Comparison of ENCODE assay signal across 8 cellular contexts in genomic region chr3:51538459-51539290, GRCh38. TPM values are rescaled to one million over a fixed set of nuclear protein-coding genes. Genes with fewer than 3 reads are reported as not detected.
DNase-seq lines count a peak whose midpoint lies in the region; ATAC-seq and TF ChIP-seq lines count a peak whose summit lies in the region.

TSS of gene RAD54L2 (plus strand) at chr3:51538719. CDS start at chr3:51590421, 51,702 bp downstream.

- peaks cover 8% of the 10 kb centered on the region for H3K36me3 Mint-ChIP-seq in activated CD4-positive, alpha-beta T cell treated with anti-CD3 and anti-CD28 coated beads, Interleukin-2, amount 10 ng/mL, durations not matched to agents 24 days and 14 days (ENCODE audit: low read depth)

- peak within 1 kb of the TSS; percentile 82 for H3K4me3 Mint-ChIP-seq in activated CD4-positive, alpha-beta T cell treated with anti-CD3 and anti-CD28 coated beads, Interleukin-2, amount 10 ng/mL, durations not matched to agents 24 days and 14 days

- DNase-seq in AG08395 (ENCODE audit: low spot score) (peak; percentile 92), NCI-H460 (ENCODE audit: extremely low read depth, low read depth) (peak; percentile 71), coronary artery (ENCODE audit: low spot score) (peak; percentile 86), left kidney (ENCODE audit: low read depth, low spot score) (peak; percentile 93)
- peak; percentile 94 for DNase-seq in activated CD4-positive, alpha-beta T cell treated with anti-CD3 and anti-CD28 coated beads, Interleukin-2, amount 10 ng/mL, durations not matched to agents 24 days and 14 days
- peak; percentile 79 for DNase-seq in stimulated activated CD4-positive, alpha-beta T cell treated with anti-CD3 and anti-CD28 coated beads, Interleukin-1b, Interleukin-23, amount 100 ng/mL, for 48 hours

- no peaks in the 10 kb centered on the region for H3K27me3 Mint-ChIP-seq in activated CD4-positive, alpha-beta T cell treated with anti-CD3 and anti-CD28 coated beads, Interleukin-2, amount 10 ng/mL, durations not matched to agents 24 days and 14 days

- H3K27ac ChIP-seq in coronary artery = peak within 1 kb of the TSS; percentile 81 to 87

- peak; percentile 73 for ATAC-seq in HG03095 (IDR thresholded peaks at IDR 0.05; ENCODE audit: unreplicated experiment)

- peak within 1 kb of the TSS; percentile 88 for H3K4me3 ChIP-seq in coronary artery

- H3K4me1 Mint-ChIP-seq in activated CD4-positive, alpha-beta T cell treated with anti-CD3 and anti-CD28 coated beads, Interleukin-2, amount 10 ng/mL, durations not matched to agents 24 days and 14 days = peaks cover 25% of the 10 kb centered on the region

- H3K9me3 Mint-ChIP-seq in activated CD4-positive, alpha-beta T cell treated with anti-CD3 and anti-CD28 coated beads, Interleukin-2, amount 10 ng/mL, durations not matched to agents 24 days and 14 days = no peaks in the 10 kb centered on the region

- peak within 1 kb of the TSS; percentile 93 for H3K27ac Mint-ChIP-seq in activated CD4-positive, alpha-beta T cell treated with anti-CD3 and anti-CD28 coated beads, Interleukin-2, amount 10 ng/mL, durations not matched to agents 24 days and 14 days

- intact Hi-C loops in activated CD4-positive, alpha-beta T cell treated with anti-CD3 and anti-CD28 coated beads, Interleukin-2, amount 10 ng/mL, durations not matched to agents 24 days and 14 days (cut with micrococcal nuclease) = loop anchor here (2.0 to 5.0 kb wide), 2 partner anchors 36 to 404 kb away; partner anchors contain the start of genes PARP3 and RRP9

- peak; percentile 29 for TF ChIP-seq CTCF in coronary artery (IDR thresholded peaks at IDR 0.05)

- peak; percentile 78 for TF ChIP-seq POLR2A in GM18526 (IDR thresholded peaks at IDR 0.05; ENCODE audit: extremely low read depth, insufficient read length)

RNA-seq across cellular contexts. Expression of gene RAD54L2, which starts in this region (rescaled TPM):
- 9.6 and 9.9 TPM in 2 replicates for total RNA-seq in NCI-H460 (2014; rRNA removed; shearing (Covaris generic))
- 2.9 and 5.5 TPM in 2 replicates for polyA plus RNA-seq in NCI-H460 (2014; cell fraction: nucleus; rRNA removed)
- total RNA-seq in activated CD4-positive, alpha-beta T cell treated with anti-CD3 and anti-CD28 coated beads, Interleukin-2, amount 10 ng/mL, durations not matched to agents 24 days and 14 days = 43.0 and 44.0 TPM in 2 replicates

Comparison
In these comparisons a context has a peak if more than half of its experiments do, and no peak if none do; other contexts are left out.
1. Peak in every context shown above with its lines: DNase-seq, ATAC-seq, H3K4me3 ChIP-seq and H3K27ac ChIP-seq.